In the genomic region with DNA sequence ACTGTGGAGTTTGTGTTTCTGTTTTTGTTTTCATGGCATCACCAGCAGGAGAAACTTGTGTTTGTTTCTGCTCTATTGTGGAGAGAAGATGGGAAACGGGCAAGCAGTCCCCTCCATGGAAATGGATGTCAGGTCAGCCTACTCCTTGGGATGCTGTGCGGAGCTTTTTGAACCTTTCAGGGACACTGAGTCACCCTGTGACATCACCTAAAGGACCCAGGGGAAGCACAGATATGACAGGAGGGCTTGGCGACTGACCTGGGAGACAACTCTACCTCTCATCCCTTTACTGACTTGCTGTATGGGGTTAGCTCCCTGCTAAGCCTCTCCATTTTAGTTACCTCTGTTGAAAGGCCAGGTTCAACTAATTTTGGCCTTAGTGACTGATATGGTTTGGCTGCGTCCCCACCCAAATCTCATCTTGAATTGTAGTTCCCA, we compare ENCODE assay signal across 14 cellular contexts.
DNase-seq lines count a peak whose midpoint lies in the region; ATAC-seq and TF ChIP-seq lines count a peak whose summit lies in the region.
"Had no signal": no experiment of that assay in that cellular context is flagged by ENCODE, and none has a peak within 500 bp of the region (broad histone marks: within the 10 kb centered on the region; RNA-seq: fewer than 3 reads in every experiment).

No MANE protein-coding gene starts in this region.

- ATAC-seq in activated CD4-positive, alpha-beta T cell treated with anti-CD3 and anti-CD28 coated beads for 36 hours = peak; percentile 21
- ATAC-seq in activated CD8-positive, alpha-beta T cell treated with anti-CD3 and anti-CD28 coated beads for 36 hours = no peak
- ATAC-seq in natural killer cell = no peak
- no peak for ATAC-seq in GM21367 (IDR thresholded peaks at IDR 0.05; ENCODE audit: unreplicated experiment)

- peak overlapping the region; percentile 85 for H3K27ac Mint-ChIP-seq in activated CD4-positive, alpha-beta T cell treated with anti-CD3 and anti-CD28 coated beads for 36 hours
- H3K27ac Mint-ChIP-seq in HFFc6 (peak overlapping the region; percentile 92), natural killer cell (no peak overlapping the region)
- H3K27ac Mint-ChIP-seq in activated CD8-positive, alpha-beta T cell treated with anti-CD3 and anti-CD28 coated beads for 36 hours = peak overlapping the region; percentile 77

- POLR2A ChIA-PET in activated CD4-positive, alpha-beta T cell treated with anti-CD3 and anti-CD28 coated beads for 36 hours (lab: Charles Lee) = no interaction called here
- POLR2A ChIA-PET in activated CD8-positive, alpha-beta T cell treated with anti-CD3 and anti-CD28 coated beads for 36 hours (lab: Charles Lee) = interaction anchor here (0.6 kb wide), 1 partner anchor 13 kb away, joined by 3 read pairs; no protein-coding TSS in a partner anchor

- H3K4me3 Mint-ChIP-seq in activated CD4-positive, alpha-beta T cell treated with anti-CD3 and anti-CD28 coated beads for 36 hours = no peak overlapping the region
- H3K4me3 Mint-ChIP-seq in HFFc6 (peak overlapping the region; percentile 44; the same call in 1 of the 2 replicates), natural killer cell (no peak overlapping the region)
- H3K4me3 Mint-ChIP-seq in activated CD8-positive, alpha-beta T cell treated with anti-CD3 and anti-CD28 coated beads for 36 hours = no peak overlapping the region
- H3K4me3 Mint-ChIP-seq: neural crest cell had no signal

- no peaks in the 10 kb centered on the region for H3K36me3 ChIP-seq in right atrium auricular region
- H3K36me3 ChIP-seq: HAP-1 had no signal

- TF ChIP-seq CTCF in HFFc6 (IDR thresholded peaks at IDR 0.05) (peak; percentile 57), natural killer cell (IDR thresholded peaks at IDR 0.05) (peak; percentile 2), right atrium auricular region (IDR thresholded peaks at IDR 0.05) (no peak)
- TF ChIP-seq CTCF in activated CD8-positive, alpha-beta T cell treated with anti-CD3 and anti-CD28 coated beads for 36 hours (IDR thresholded peaks at IDR 0.05) = peak; percentile 16

- intact Hi-C loops in activated CD4-positive, alpha-beta T cell treated with anti-CD3 and anti-CD28 coated beads for 36 hours (cut with DNase I, micrococcal nuclease) = no loop called here
- intact Hi-C loops in activated CD8-positive, alpha-beta T cell treated with anti-CD3 and anti-CD28 coated beads for 36 hours (cut with micrococcal nuclease) = no loop called here
- intact Hi-C loops in natural killer cell (cut with micrococcal nuclease) = no loop called here

- H3K9me3 Mint-ChIP-seq in activated CD4-positive, alpha-beta T cell treated with anti-CD3 and anti-CD28 coated beads for 36 hours (ENCODE audit: low read depth) = peaks cover 3% of the 10 kb centered on the region
- H3K9me3 Mint-ChIP-seq in HFFc6 (no peaks in the 10 kb centered on the region; the same call in 1 of the 2 replicates), natural killer cell (peaks cover 3 to 12% of the 10 kb centered on the region in 2 donors)
- H3K9me3 Mint-ChIP-seq in activated CD8-positive, alpha-beta T cell treated with anti-CD3 and anti-CD28 coated beads for 36 hours = peaks cover 13% of the 10 kb centered on the region

- peaks cover 2% of the 10 kb centered on the region for H3K36me3 Mint-ChIP-seq in activated CD4-positive, alpha-beta T cell treated with anti-CD3 and anti-CD28 coated beads for 36 hours (ENCODE audit: low read depth)
- peaks cover 6% of the 10 kb centered on the region; the same call in 1 of the 2 replicates for H3K36me3 Mint-ChIP-seq in HFFc6 (ENCODE audit: low read depth)
- H3K36me3 Mint-ChIP-seq in activated CD8-positive, alpha-beta T cell treated with anti-CD3 and anti-CD28 coated beads for 36 hours (ENCODE audit: low read depth) = no peaks in the 10 kb centered on the region
- no peaks in the 10 kb centered on the region for H3K36me3 Mint-ChIP-seq in natural killer cell
- H3K36me3 Mint-ChIP-seq: CD4-positive, alpha-beta memory T cell had no signal

- no peaks in the 10 kb centered on the region for H3K9me3 ChIP-seq in right atrium auricular region
- H3K9me3 ChIP-seq: HAP-1 had no signal

- H3K4me3 ChIP-seq in right atrium auricular region = no peak overlapping the region
- H3K4me3 ChIP-seq: HAP-1 had no signal

- DNase-seq in activated CD4-positive, alpha-beta T cell treated with anti-CD3 and anti-CD28 coated beads for 36 hours = no peak
- no peak for DNase-seq in activated CD4-positive, alpha-beta T cell treated with anti-CD3 and anti-CD28 coated beads, Interleukin-2, amount 50 U/mL, for 1 hour
- DNase-seq in HFFc6 (no peak), natural killer cell (no peak), SKM-1 (lab: John Stamatoyannopoulos, UW; ENCODE audit: unreplicated experiment) (no peak), right atrium auricular region (ENCODE audit: low spot score) (no peak)
- DNase-seq in activated CD8-positive, alpha-beta T cell treated with anti-CD3 and anti-CD28 coated beads for 36 hours = no peak
- DNase-seq: hippocampal formation, kidney had no signal

- no peak overlapping the region for H3K27ac ChIP-seq in right atrium auricular region
- H3K27ac ChIP-seq: RWPE1 had no signal

- H3K27me3 Mint-ChIP-seq in activated CD4-positive, alpha-beta T cell treated with anti-CD3 and anti-CD28 coated beads for 36 hours = no peaks in the 10 kb centered on the region
- H3K27me3 Mint-ChIP-seq in HFFc6 (ENCODE audit: insufficient read depth) (peaks cover 3% of the 10 kb centered on the region), natural killer cell (ENCODE audit: low read depth in 2 of 2) (no peaks in the 10 kb centered on the region)
- no peaks in the 10 kb centered on the region for H3K27me3 Mint-ChIP-seq in activated CD8-positive, alpha-beta T cell treated with anti-CD3 and anti-CD28 coated beads for 36 hours
- H3K27me3 Mint-ChIP-seq: CD4-positive, alpha-beta memory T cell had no signal

- H3K4me1 ChIP-seq in right atrium auricular region = no peaks in the 10 kb centered on the region
- H3K4me1 ChIP-seq: HAP-1 had no signal

- H3K27me3 ChIP-seq in right atrium auricular region = no peaks in the 10 kb centered on the region

- peaks cover 21% of the 10 kb centered on the region for H3K4me1 Mint-ChIP-seq in activated CD4-positive, alpha-beta T cell treated with anti-CD3 and anti-CD28 coated beads for 36 hours
- H3K4me1 Mint-ChIP-seq in HFFc6 (ENCODE audit: low read depth) = peaks cover 70% of the 10 kb centered on the region
- H3K4me1 Mint-ChIP-seq in activated CD8-positive, alpha-beta T cell treated with anti-CD3 and anti-CD28 coated beads for 36 hours (ENCODE audit: low read depth) = peaks cover 15% of the 10 kb centered on the region
- H3K4me1 Mint-ChIP-seq in natural killer cell = peaks cover 0 to 14% of the 10 kb centered on the region in 2 donors

- CTCF ChIA-PET in activated CD4-positive, alpha-beta T cell treated with anti-CD3 and anti-CD28 coated beads for 36 hours (lab: Charles Lee) = interaction anchor here (0.8 to 1.0 kb wide), 2 partner anchors 40 to 73 kb away, joined by 3 read pairs; no protein-coding TSS in a partner anchor
- CTCF ChIA-PET in activated CD8-positive, alpha-beta T cell treated with anti-CD3 and anti-CD28 coated beads for 36 hours (lab: Charles Lee) = no interaction called here

Comparison
In these comparisons a context has a peak if more than half of its experiments do, and no peak if none do; other contexts are left out.
1. H3K27ac Mint-ChIP-seq: peak in activated CD4-positive, alpha-beta T cell treated with anti-CD3 and anti-CD28 coated beads for 36 hours (single experiment), HFFc6 (single experiment) and activated CD8-positive, alpha-beta T cell treated with anti-CD3 and anti-CD28 coated beads for 36 hours (single experiment); none in natural killer cell (0 of 2).
2. CTCF ChIP-seq: peak in HFFc6 (single experiment), activated CD8-positive, alpha-beta T cell treated with anti-CD3 and anti-CD28 coated beads for 36 hours (single experiment) and natural killer cell (single experiment); none in right atrium auricular region (0 of 2).